Comparison of ENCODE assay signal across 9 cellular contexts in the genomic region with DNA sequence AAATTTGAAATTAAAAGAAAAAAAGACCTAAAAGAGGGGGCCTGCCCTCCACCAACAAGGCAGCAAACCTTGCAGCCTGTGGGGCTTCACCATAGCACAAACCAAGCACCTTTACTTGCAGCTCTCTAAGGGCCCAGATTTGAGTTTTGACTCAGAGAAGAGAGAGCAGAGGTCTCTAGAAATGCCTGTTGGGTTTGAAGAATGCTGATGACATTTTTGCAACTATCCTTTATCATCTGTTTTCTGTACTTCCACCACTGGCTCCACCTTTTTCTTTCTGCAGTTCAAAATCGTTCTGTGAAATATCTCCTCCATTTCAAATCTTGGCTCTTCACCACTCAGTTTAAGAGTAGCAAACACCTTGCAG.
DNase-seq lines count a peak whose midpoint lies in the region; ATAC-seq and TF ChIP-seq lines count a peak whose summit lies in the region.
"Had no signal": no experiment of that assay in that cellular context is flagged by ENCODE, and none has a peak within 500 bp of the region (broad histone marks: within the 10 kb centered on the region; RNA-seq: fewer than 3 reads in every experiment).

No MANE protein-coding gene starts in this region.

- peak overlapping the region; percentile 99 for H3K27ac Mint-ChIP-seq in nephron

- no peak overlapping the region for H3K9ac ChIP-seq in HUES48 (ENCODE audit: low read depth, low read length)

- H3K4me3 ChIP-seq in HUES48 (ENCODE audit: low read depth, low read length): peak overlapping the region; percentile 87
- peak overlapping the region; percentile 51 to 73 for H3K4me3 ChIP-seq in cardiac fibroblast (replicated peaks in 1 of 2; ENCODE audit: low read depth in 2 of 2, low read length in 2 of 2)

- peak overlapping the region; percentile 82 for H3K27ac ChIP-seq in HUES48 (ENCODE audit: low read depth, low read length)

- no peaks in the 10 kb centered on the region for H3K36me3 Mint-ChIP-seq in nephron (ENCODE audit: low read depth)

- ATAC-seq in GM21786 (IDR thresholded peaks at IDR 0.05; ENCODE audit: unreplicated experiment): no peak

- TF ChIP-seq CTCF in cardiac fibroblast (IDR thresholded peaks at IDR 0.05; ENCODE audit: low read depth, low read length) (no peak), nephron (IDR thresholded peaks at IDR 0.05; ENCODE audit: unreplicated experiment in 3 of 3) (no peak)

- H3K4me1 Mint-ChIP-seq in nephron: peaks cover 19% of the 10 kb centered on the region

- no peaks in the 10 kb centered on the region for H3K9me3 ChIP-seq in HUES48 (ENCODE audit: control insufficient read depth, insufficient read depth, low read length)

- H3K36me3 ChIP-seq in HUES48 (ENCODE audit: control insufficient read depth, insufficient read depth, low read length): no peaks in the 10 kb centered on the region

- H3K9me3 Mint-ChIP-seq in nephron: no peaks in the 10 kb centered on the region

- peaks cover 10% of the 10 kb centered on the region for H3K27me3 ChIP-seq in HUES48 (ENCODE audit: control insufficient read depth, insufficient read depth, low read length)

- H3K4me1 ChIP-seq in HUES48 (ENCODE audit: control insufficient read depth, insufficient read depth, low read length): peaks cover 20% of the 10 kb centered on the region

- peak overlapping the region; percentile 86 to 96 (median 87) for H3K4me3 Mint-ChIP-seq in nephron

- DNase-seq in EH (ENCODE audit: low read depth) (peak; percentile 28), cardiac fibroblast (ENCODE audit: low read depth in 2 of 2) (peak in 1 of 2 donors; percentile 8), RPMI8226 (no peak), NCI-H146 treated with DMSO at 0.1 percent for 48 hours (lab: John Stamatoyannopoulos, UW; ENCODE audit: unreplicated experiment) (no peak), NCI-H1694 (lab: John Stamatoyannopoulos, UW) (no peak)
- DNase-seq: SHP77 treated with DMSO at 0.1 percent for 48 hours had no signal

- peaks cover 12% of the 10 kb centered on the region for H3K27me3 Mint-ChIP-seq in nephron (ENCODE audit: low read depth)
